ENCODE assay signal across 3 cellular contexts in the genomic region with DNA sequence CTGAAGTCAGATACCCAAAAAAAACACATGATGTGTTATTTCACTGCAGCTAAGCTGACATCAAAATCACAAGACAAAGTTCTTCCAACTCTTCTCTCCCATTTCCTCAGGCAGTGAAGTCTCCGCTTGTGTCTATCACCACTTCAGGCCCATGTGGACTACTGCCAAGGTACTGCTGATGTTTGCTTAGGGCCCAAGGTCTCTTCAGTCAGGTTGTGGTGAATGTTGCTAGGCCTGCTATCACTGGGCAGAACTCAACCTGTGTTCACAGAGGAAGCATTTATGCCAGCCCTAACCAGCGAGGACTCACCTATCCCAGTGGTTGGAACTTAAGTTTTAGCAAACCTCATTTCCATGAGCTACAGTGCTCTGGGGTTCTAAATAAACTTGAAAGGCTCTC.
"Had no signal": no experiment of that assay in that cellular context is flagged by ENCODE, and none has a peak within 500 bp of the region (broad histone marks: within the 10 kb centered on the region; RNA-seq: fewer than 3 reads in every experiment).

No MANE protein-coding gene starts in this region.

- H3K27ac ChIP-seq: HL-60 had no signal

- FAIRE-seq: HTR-8/SVneo, K562 had no signal

- H3K4me3 ChIP-seq: K562 had no signal

- ATAC-seq: K562 had no signal
